Comparison of ENCODE assay signal across 17 cellular contexts in the genomic region with DNA sequence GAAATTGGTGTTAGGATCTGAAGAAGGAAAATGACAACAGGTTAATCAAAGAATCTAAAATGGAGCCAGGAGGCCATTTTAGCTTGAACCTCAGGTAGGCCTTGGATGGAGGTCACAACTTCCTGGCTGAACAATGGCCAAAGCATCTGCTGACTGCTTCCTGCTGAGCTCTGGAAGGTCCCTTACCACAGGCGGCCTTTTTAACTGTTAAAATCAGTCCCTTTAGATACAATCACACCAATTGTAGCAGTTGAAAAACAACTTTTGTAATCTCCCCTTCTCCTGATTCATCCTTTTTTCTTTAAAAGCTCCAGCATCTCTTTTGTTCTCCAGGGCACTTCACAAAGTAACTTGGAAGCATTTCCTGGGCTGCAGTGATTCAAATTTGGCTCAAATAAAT.
"Had no signal": no experiment of that assay in that cellular context is flagged by ENCODE, and none has a peak within 500 bp of the region (broad histone marks: within the 10 kb centered on the region; RNA-seq: fewer than 3 reads in every experiment).

No MANE protein-coding gene starts in this region.

- H3K4me1 ChIP-seq: left lung, thyroid gland had no signal

- H3K4me1 Mint-ChIP-seq: activated CD4-positive, alpha-beta memory T cell treated with anti-CD3 and anti-CD28 coated beads, Interleukin-2, amount 10 ng/mL, durations not matched to agents 7 days and 5 days; activated CD4-positive, alpha-beta T cell treated with anti-CD3 and anti-CD28 coated beads for 36 hours; naive thymus-derived CD8-positive, alpha-beta T cell; stimulated activated naive B cell treated with anti-CD40 and anti-IgM and Interleukin-4, amounts not matched to agents 10 μg/mL and 1 μg/mL and 100 μg/mL, for 72 hours had no signal

- H3K27me3 ChIP-seq: cardiac muscle cell, dorsolateral prefrontal cortex, left lung, thyroid gland had no signal

- H3K4me3 Mint-ChIP-seq: activated CD4-positive, alpha-beta memory T cell treated with anti-CD3 and anti-CD28 coated beads, Interleukin-2, amount 10 ng/mL, durations not matched to agents 7 days and 5 days; activated CD4-positive, alpha-beta T cell treated with anti-CD3 and anti-CD28 coated beads for 36 hours; activated T-cell treated with anti-CD3 and anti-CD28 coated beads, Interleukin-2, amount 50 U/mL, for 4 hours; naive thymus-derived CD8-positive, alpha-beta T cell; stimulated activated naive B cell treated with anti-CD40 and anti-IgM and Interleukin-4, amounts not matched to agents 10 μg/mL and 1 μg/mL and 100 μg/mL, for 72 hours; T-helper 1 cell treated with Interleukin-12 subunit alpha and Interleukin-12 subunit beta and Interleukin-4 antibody, amounts not matched to agents 30 μg/mL and 1 μg/mL, for 36 hours had no signal

- H3K27me3 Mint-ChIP-seq: activated CD4-positive, alpha-beta memory T cell treated with anti-CD3 and anti-CD28 coated beads, Interleukin-2, amount 10 ng/mL, durations not matched to agents 7 days and 5 days; activated CD4-positive, alpha-beta T cell treated with anti-CD3 and anti-CD28 coated beads for 36 hours; stimulated activated naive B cell treated with anti-CD40 and anti-IgM and Interleukin-4, amounts not matched to agents 10 μg/mL and 1 μg/mL and 100 μg/mL, for 72 hours had no signal

- H3K27ac Mint-ChIP-seq: activated CD4-positive, alpha-beta memory T cell treated with anti-CD3 and anti-CD28 coated beads, Interleukin-2, amount 10 ng/mL, durations not matched to agents 7 days and 5 days; activated CD4-positive, alpha-beta T cell treated with anti-CD3 and anti-CD28 coated beads for 36 hours; activated naive CD4-positive, alpha-beta T cell treated with anti-CD3 and anti-CD28 coated beads, Interleukin-2, amount 50 U/mL, for 72 hours; naive thymus-derived CD8-positive, alpha-beta T cell; stimulated activated naive B cell treated with anti-CD40 and anti-IgM and Interleukin-4, amounts not matched to agents 10 μg/mL and 1 μg/mL and 100 μg/mL, for 72 hours; T-helper 1 cell treated with Interleukin-12 subunit alpha and Interleukin-12 subunit beta and Interleukin-4 antibody, amounts not matched to agents 30 μg/mL and 1 μg/mL, for 36 hours had no signal

- H3K9me3 ChIP-seq: left lung, thyroid gland had no signal

- H3K36me3 Mint-ChIP-seq: activated naive CD4-positive, alpha-beta T cell treated with anti-CD3 and anti-CD28 coated beads, Interleukin-2, amount 50 U/mL, for 72 hours; naive thymus-derived CD8-positive, alpha-beta T cell; stimulated activated naive B cell treated with anti-CD40 and anti-IgM and Interleukin-4, amounts not matched to agents 10 μg/mL and 1 μg/mL and 100 μg/mL, for 72 hours had no signal

- H3K27ac ChIP-seq: cardiac muscle cell, dorsolateral prefrontal cortex, left lung, thyroid gland, WERI-Rb-1 had no signal

- DNase-seq: activated CD4-positive, alpha-beta memory T cell treated with anti-CD3 and anti-CD28 coated beads, Interleukin-2, amount 10 ng/mL, durations not matched to agents 7 days and 5 days; activated CD4-positive, alpha-beta T cell treated with anti-CD3 and anti-CD28 coated beads for 36 hours; activated effector memory CD4-positive, alpha-beta T cell treated with anti-CD3 and anti-CD28 coated beads, Interleukin-2, amount 50 U/mL, for 16 hours; activated T-cell treated with anti-CD3 and anti-CD28 coated beads, Interleukin-2, amount 50 U/mL, for 4 hours; dorsolateral prefrontal cortex; hippocampal formation; islet precursor cell; left lung; naive thymus-derived CD8-positive, alpha-beta T cell; occipital lobe; stimulated activated CD4-positive, alpha-beta T cell treated with anti-CD3 and anti-CD28 coated beads, Interleukin-4, amount 100 ng/mL, for 1 hour; stimulated activated naive B cell treated with anti-CD40 and anti-IgM and Interleukin-4, amounts not matched to agents 10 μg/mL and 1 μg/mL and 100 μg/mL, for 72 hours; thyroid gland; WERI-Rb-1 had no signal

- H3K4me3 ChIP-seq: cardiac muscle cell, dorsolateral prefrontal cortex, left lung, thyroid gland had no signal

- H3K36me3 ChIP-seq: cardiac muscle cell, left lung, thyroid gland, WERI-Rb-1 had no signal

- H3K9me3 Mint-ChIP-seq: activated CD4-positive, alpha-beta memory T cell treated with anti-CD3 and anti-CD28 coated beads, Interleukin-2, amount 10 ng/mL, durations not matched to agents 7 days and 5 days; activated naive CD4-positive, alpha-beta T cell treated with anti-CD3 and anti-CD28 coated beads, Interleukin-2, amount 50 U/mL, for 72 hours; activated T-cell treated with anti-CD3 and anti-CD28 coated beads, Interleukin-2, amount 50 U/mL, for 4 hours; naive thymus-derived CD8-positive, alpha-beta T cell; stimulated activated naive B cell treated with anti-CD40 and anti-IgM and Interleukin-4, amounts not matched to agents 10 μg/mL and 1 μg/mL and 100 μg/mL, for 72 hours; T-helper 1 cell treated with Interleukin-12 subunit alpha and Interleukin-12 subunit beta and Interleukin-4 antibody, amounts not matched to agents 30 μg/mL and 1 μg/mL, for 36 hours had no signal

- ATAC-seq: activated CD4-positive, alpha-beta T cell treated with anti-CD3 and anti-CD28 coated beads for 36 hours; activated naive CD4-positive, alpha-beta T cell treated with anti-CD3 and anti-CD28 coated beads, Interleukin-2, amount 50 U/mL, for 72 hours; activated T-cell treated with anti-CD3 and anti-CD28 coated beads, Interleukin-2, amount 50 U/mL, for 4 hours; left lung; naive thymus-derived CD8-positive, alpha-beta T cell; stimulated activated naive B cell treated with anti-CD40 and anti-IgM and Interleukin-4, amounts not matched to agents 10 μg/mL and 1 μg/mL and 100 μg/mL, for 72 hours had no signal
